13 cellular contexts compared by ENCODE assay signal in the genomic region with DNA sequence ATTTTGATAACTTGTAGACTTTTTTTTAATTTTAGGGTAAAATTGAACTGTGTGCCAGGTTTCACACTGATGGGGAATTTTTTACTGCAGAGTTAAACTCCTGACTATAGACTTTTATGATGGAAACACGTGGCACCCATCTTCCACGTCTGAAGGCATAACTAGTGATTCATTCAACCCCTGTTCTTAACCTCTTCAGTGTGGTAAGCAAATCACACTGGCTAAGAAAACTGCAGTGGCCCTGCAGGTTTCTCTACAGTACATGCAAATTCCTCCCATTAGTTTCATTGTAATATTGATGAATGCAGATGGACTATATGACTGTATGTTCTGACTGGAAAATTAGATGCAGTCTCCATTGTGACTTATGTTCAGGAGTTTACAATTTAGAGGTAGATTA. TPM values are rescaled to one million over a fixed set of nuclear protein-coding genes. Genes with fewer than 3 reads are reported as not detected.
DNase-seq lines count a peak whose midpoint lies in the region; ATAC-seq and TF ChIP-seq lines count a peak whose summit lies in the region.
"Had no signal": no experiment of that assay in that cellular context is flagged by ENCODE, and none has a peak within 500 bp of the region (broad histone marks: within the 10 kb centered on the region; RNA-seq: fewer than 3 reads in every experiment).

No MANE protein-coding gene starts in this region.

- DNase-seq in M059J (ENCODE audit: low read depth) (peak; percentile 34), non-pigmented ciliary epithelial cell (ENCODE audit: low read depth) (peak; percentile 64), retina (no peak), GM13977 (ENCODE audit: low spot score) (no peak)
- no peak for DNase-seq in stimulated activated CD4-positive, alpha-beta T cell treated with anti-CD3 and anti-CD28 coated beads, Interleukin-1b, Interleukin-23, amount 100 ng/mL, for 48 hours
- no peak for DNase-seq in naive thymus-derived CD4-positive, alpha-beta T cell
- DNase-seq: aorta, H9, NCI-H1105, thyroid gland had no signal

- peak overlapping the region in 2 of 9 donors; percentile 14 to 31 for H3K27ac Mint-ChIP-seq in naive thymus-derived CD4-positive, alpha-beta T cell
- H3K27ac Mint-ChIP-seq: H9, memory B cell had no signal

- no peaks in the 10 kb centered on the region for H3K27me3 ChIP-seq in naive thymus-derived CD4-positive, alpha-beta T cell (ENCODE audit: control insufficient read depth in 2 of 2, insufficient read depth in 2 of 2, low read length in 2 of 2)
- H3K27me3 ChIP-seq: thyroid gland had no signal

- H3K9me3 ChIP-seq in naive thymus-derived CD4-positive, alpha-beta T cell (ENCODE audit: control insufficient read depth in 2 of 3, low read length in 3 of 3) = no peaks in the 10 kb centered on the region
- H3K9me3 ChIP-seq: thyroid gland had no signal

- ATAC-seq in GM19025 (IDR thresholded peaks at IDR 0.05; ENCODE audit: low read depth, unreplicated experiment) (peak; percentile 82), HG02623 (IDR thresholded peaks at IDR 0.05; ENCODE audit: unreplicated experiment) (peak; percentile 61)
- ATAC-seq in naive thymus-derived CD4-positive, alpha-beta T cell = no peak

- peaks cover 4 to 5% of the 10 kb centered on the region in 2 donors for H3K4me1 ChIP-seq in naive thymus-derived CD4-positive, alpha-beta T cell (ENCODE audit: control insufficient read depth in 2 of 2, insufficient read depth in 2 of 2, low read length in 2 of 2)

- H3K4me3 Mint-ChIP-seq in naive thymus-derived CD4-positive, alpha-beta T cell = no peak overlapping the region
- H3K4me3 Mint-ChIP-seq: H9, memory B cell had no signal

- H3K4me1 Mint-ChIP-seq in naive thymus-derived CD4-positive, alpha-beta T cell = peaks cover 11 to 35% (median 29%) of the 10 kb centered on the region in 7 donors
- H3K4me1 Mint-ChIP-seq: H9 had no signal

- POLR2A ChIA-PET in naive thymus-derived CD4-positive, alpha-beta T cell (lab: Charles Lee) = no interaction called here

- H3K36me3 Mint-ChIP-seq in naive thymus-derived CD4-positive, alpha-beta T cell = peaks cover 0 to 79% (median 52%) of the 10 kb centered on the region in 5 donors

- no peaks in the 10 kb centered on the region for H3K27me3 Mint-ChIP-seq in naive thymus-derived CD4-positive, alpha-beta T cell
- H3K27me3 Mint-ChIP-seq: memory B cell had no signal

- CTCF ChIA-PET in naive thymus-derived CD4-positive, alpha-beta T cell (lab: Charles Lee) = no interaction called here

- intact Hi-C loops in naive thymus-derived CD4-positive, alpha-beta T cell (cut with micrococcal nuclease) = no loop called here

- peaks cover 11 to 71% (median 14%) of the 10 kb centered on the region in 3 experiments for H3K36me3 ChIP-seq in naive thymus-derived CD4-positive, alpha-beta T cell (ENCODE audit: control insufficient read depth in 2 of 3, insufficient read depth in 3 of 3, low read length in 3 of 3)

- H3K4me3 ChIP-seq in naive thymus-derived CD4-positive, alpha-beta T cell (ENCODE audit: low read length) = no peak overlapping the region
- H3K4me3 ChIP-seq: thyroid gland had no signal

- H3K9me3 Mint-ChIP-seq in naive thymus-derived CD4-positive, alpha-beta T cell = no peaks in the 10 kb centered on the region
- H3K9me3 Mint-ChIP-seq: H9, memory B cell had no signal

- in situ Hi-C loops in GM13977 (cut with MboI; ENCODE audit: low pct_unique_long_range_greater_than_20kb, low sequenced_read_pairs, unreplicated experiment) = loop anchor here (25.0 kb wide), 1 partner anchor 110 kb away; a partner anchor contains a TSS

- H3K27ac ChIP-seq in naive thymus-derived CD4-positive, alpha-beta T cell (ENCODE audit: low read depth, low read length) = no peak overlapping the region
- H3K27ac ChIP-seq: thyroid gland had no signal

- no peak for TF ChIP-seq CTCF in GM13977 (IDR thresholded peaks at IDR 0.05; ENCODE audit: extremely low read depth, insufficient read depth, missing control alignments)

RNA-seq across cellular contexts. Expression of a gene that starts 47.2 kb away (rescaled TPM):
- total RNA-seq in M059J (2014; rRNA removed; shearing (Covaris generic)) = 73.1 and 110 TPM in 2 replicates
- total RNA-seq in naive thymus-derived CD4-positive, alpha-beta T cell = 100 to 1,000 TPM in 2 of 5 experiments, 10 to 100 TPM in 3; 82.5 to 170 (median 92.5) TPM
- polyA plus RNA-seq in naive thymus-derived CD4-positive, alpha-beta T cell = 10 to 100 TPM; 70.8 to 94.9 TPM

Comparison
In these comparisons a context has a peak if more than half of its experiments do, and no peak if none do; other contexts are left out.
1. DNase-seq: peak in M059J (single experiment) and non-pigmented ciliary epithelial cell (single experiment); none in retina (single experiment), stimulated activated CD4-positive, alpha-beta T cell treated with anti-CD3 and anti-CD28 coated beads, Interleukin-1b, Interleukin-23, amount 100 ng/mL, for 48 hours (single experiment), naive thymus-derived CD4-positive, alpha-beta T cell (0 of 9) and GM13977 (single experiment).